5 cellular contexts compared by ENCODE assay signal in genomic region chr4:183326387-183326786, GRCh38. TPM values are rescaled to one million over a fixed set of nuclear protein-coding genes. Genes with fewer than 3 reads are reported as not detected.
"Had no signal": no experiment of that assay in that cellular context is flagged by ENCODE, and none has a peak within 500 bp of the region (broad histone marks: within the 10 kb centered on the region; RNA-seq: fewer than 3 reads in every experiment).

No MANE protein-coding gene starts in this region.

RNA-seq across cellular contexts. Expression of gene CLDN24, which starts 4.2 kb away (rescaled TPM):
- total RNA-seq: GM23338, H1, H9, HT-29 had no signal
- polyA plus RNA-seq: GM23338, H1, IgD-negative memory B cell had no signal

RNA-seq across cellular contexts. Expression of gene CLDN22, which starts 6.3 kb away (rescaled TPM):
- total RNA-seq: GM23338, H1, H9, HT-29 had no signal
- polyA plus RNA-seq: GM23338, H1, IgD-negative memory B cell had no signal
